Comparison of ENCODE assay signal across 28 cellular contexts in genomic region chr22:49624421-49625177, GRCh38.
"Had no signal": no experiment of that assay in that cellular context is flagged by ENCODE, and none has a peak within 500 bp of the region (broad histone marks: within the 10 kb centered on the region; RNA-seq: fewer than 3 reads in every experiment).

No MANE protein-coding gene starts in this region.

- H3K36me3 Mint-ChIP-seq: activated naive CD8-positive, alpha-beta T cell treated with anti-CD3 and anti-CD28 coated beads, Interleukin-2, amount 10 ng/mL, durations not matched to agents 7 days and 5 days; type B pancreatic cell had no signal

- H3K27ac ChIP-seq: breast epithelium, epithelial cell of prostate, esophagus squamous epithelium, neutrophil, SK-N-MC, vagina, VCaP had no signal

- DNase-seq: activated CD4-positive, alpha-beta T cell treated with anti-CD3 and anti-CD28 coated beads for 48 hours; activated CD4-positive, alpha-beta T cell treated with anti-CD3 and anti-CD28 coated beads, Interleukin-2, amount 50 U/mL, for 48 hours; activated CD8-positive, alpha-beta memory T cell treated with anti-CD3 and anti-CD28 coated beads, Interleukin-2, amount 50 U/mL, for 4 hours; activated effector memory CD4-positive, alpha-beta T cell treated with anti-CD3 and anti-CD28 coated beads, Interleukin-2, amount 50 U/mL, for 16 hours; activated naive CD4-positive, alpha-beta T cell treated with anti-CD3 and anti-CD28 coated beads for 36 hours; activated naive CD8-positive, alpha-beta T cell treated with anti-CD3 and anti-CD28 coated beads, Interleukin-2, amount 10 ng/mL, durations not matched to agents 7 days and 5 days; activated T-cell treated with anti-CD3 and anti-CD28 coated beads, Interleukin-2, amount 50 U/mL, for 1 hour; amniotic stem cell; effector CD8-positive, alpha-beta T cell; esophagus squamous epithelium; foreskin melanocyte; midbrain; retina; substantia nigra; T-helper 9 cell had no signal

- H3K36me3 ChIP-seq: breast epithelium, esophagus squamous epithelium, vagina had no signal

- H3K27me3 Mint-ChIP-seq: activated naive CD8-positive, alpha-beta T cell treated with anti-CD3 and anti-CD28 coated beads, Interleukin-2, amount 10 ng/mL, durations not matched to agents 7 days and 5 days; central memory CD8-positive, alpha-beta T cell; memory B cell; naive thymus-derived CD8-positive, alpha-beta T cell had no signal

- H3K4me3 Mint-ChIP-seq: activated naive CD4-positive, alpha-beta T cell treated with anti-CD3 and anti-CD28 coated beads for 36 hours; activated naive CD8-positive, alpha-beta T cell treated with anti-CD3 and anti-CD28 coated beads, Interleukin-2, amount 10 ng/mL, durations not matched to agents 7 days and 5 days; activated T-helper 1 cell treated with anti-CD3 and anti-CD28 coated beads, Interleukin-12 subunit alpha, Interleukin-12 subunit beta, Interleukin-2, Interleukin-4 antibody, amounts not matched to agents 30 ng/mL and 10 ng/mL and 1 ng/mL, durations not matched to agents 14 hours and 24 hours and 36 hours; central memory CD8-positive, alpha-beta T cell; memory B cell; naive thymus-derived CD8-positive, alpha-beta T cell; type B pancreatic cell had no signal

- H3K9me3 Mint-ChIP-seq: activated naive CD4-positive, alpha-beta T cell treated with anti-CD3 and anti-CD28 coated beads for 36 hours; activated naive CD8-positive, alpha-beta T cell treated with anti-CD3 and anti-CD28 coated beads, Interleukin-2, amount 10 ng/mL, durations not matched to agents 7 days and 5 days; activated T-helper 1 cell treated with anti-CD3 and anti-CD28 coated beads, Interleukin-12 subunit alpha, Interleukin-12 subunit beta, Interleukin-2, Interleukin-4 antibody, amounts not matched to agents 30 ng/mL and 10 ng/mL and 1 ng/mL, durations not matched to agents 14 hours and 24 hours and 36 hours; central memory CD8-positive, alpha-beta T cell; memory B cell; naive thymus-derived CD8-positive, alpha-beta T cell; type B pancreatic cell had no signal

- H3K9me3 ChIP-seq: breast epithelium, esophagus squamous epithelium, neutrophil, vagina had no signal

- H3K27me3 ChIP-seq: neutrophil, vagina had no signal

- H3K27ac Mint-ChIP-seq: activated naive CD4-positive, alpha-beta T cell treated with anti-CD3 and anti-CD28 coated beads for 36 hours; activated naive CD8-positive, alpha-beta T cell treated with anti-CD3 and anti-CD28 coated beads, Interleukin-2, amount 10 ng/mL, durations not matched to agents 7 days and 5 days; activated T-helper 1 cell treated with anti-CD3 and anti-CD28 coated beads, Interleukin-12 subunit alpha, Interleukin-12 subunit beta, Interleukin-2, Interleukin-4 antibody, amounts not matched to agents 30 ng/mL and 10 ng/mL and 1 ng/mL, durations not matched to agents 14 hours and 24 hours and 36 hours; memory B cell; progenitor cell of endocrine pancreas; type B pancreatic cell had no signal

- ATAC-seq: naive thymus-derived CD8-positive, alpha-beta T cell; stimulated activated naive CD8-positive, alpha-beta T cell treated with anti-CD3 and anti-CD28 coated beads, Interleukin-15, Interleukin-2, amounts not matched to agents 100 U/mL and 50 U/mL, for 24 hours had no signal

- H3K4me1 ChIP-seq: breast epithelium, vagina had no signal

- H3K4me1 Mint-ChIP-seq: activated naive CD8-positive, alpha-beta T cell treated with anti-CD3 and anti-CD28 coated beads, Interleukin-2, amount 10 ng/mL, durations not matched to agents 7 days and 5 days had no signal

- H3K4me3 ChIP-seq: breast epithelium, esophagus squamous epithelium, SK-N-MC, vagina had no signal
